Comparison of ENCODE assay signal across 14 cellular contexts in the genomic region with DNA sequence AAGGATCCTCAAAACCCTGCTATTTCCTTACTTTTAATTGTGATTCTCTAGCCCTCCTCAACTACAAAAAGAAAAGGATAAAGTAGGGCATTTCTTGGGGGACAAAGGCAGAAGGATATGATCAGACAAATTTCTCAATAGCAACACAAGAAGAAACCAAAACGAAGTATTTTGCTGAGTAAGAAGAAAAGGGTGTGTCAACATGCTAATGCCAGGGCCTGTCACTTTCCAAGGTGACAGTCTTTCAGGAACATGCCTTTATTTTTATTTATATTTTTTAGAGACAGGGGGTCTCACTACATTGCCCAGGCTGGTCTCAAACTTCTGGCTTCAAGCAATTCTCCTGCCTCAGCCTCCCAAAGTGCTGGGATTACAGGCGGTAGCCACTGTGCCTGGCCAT.
"Had no signal": no experiment of that assay in that cellular context is flagged by ENCODE, and none has a peak within 500 bp of the region (broad histone marks: within the 10 kb centered on the region; RNA-seq: fewer than 3 reads in every experiment).

No MANE protein-coding gene starts in this region.

- H3K27ac ChIP-seq: coronary artery, gastrocnemius medialis, left lung, transverse colon had no signal

- H3K9me3 ChIP-seq: gastrocnemius medialis, heart right ventricle, left lung, transverse colon had no signal

- DNase-seq: activated CD4-positive, CD25-positive, alpha-beta regulatory T cell; activated CD8-positive, alpha-beta memory T cell treated with anti-CD3 and anti-CD28 coated beads, Interleukin-2, amount 10 ng/mL, durations not matched to agents 7 days and 5 days; activated naive CD4-positive, alpha-beta T cell treated with anti-CD3 and anti-CD28 coated beads for 36 hours; activated T-cell treated with anti-CD3 and anti-CD28 coated beads, Interleukin-2, amount 50 U/mL, for 24 hours; central memory CD4-positive, alpha-beta T cell; effector CD4-positive, alpha-beta T cell; gastrocnemius medialis; heart right ventricle; left lung; mesendoderm; stimulated activated naive B cell treated with anti-CD40 and anti-IgM and Interleukin-4, amounts not matched to agents 10 μg/mL and 1 μg/mL and 100 μg/mL, for 72 hours; transverse colon had no signal

- ATAC-seq: activated CD8-positive, alpha-beta memory T cell treated with anti-CD3 and anti-CD28 coated beads, Interleukin-2, amount 10 ng/mL, durations not matched to agents 7 days and 5 days; gastrocnemius medialis; heart right ventricle; left lung had no signal

- H3K9me3 Mint-ChIP-seq: activated naive CD4-positive, alpha-beta T cell treated with anti-CD3 and anti-CD28 coated beads for 36 hours; activated T-cell treated with anti-CD3 and anti-CD28 coated beads, Interleukin-2, amount 50 U/mL, for 24 hours; stimulated activated naive B cell treated with anti-CD40 and anti-IgM and Interleukin-4, amounts not matched to agents 10 μg/mL and 1 μg/mL and 100 μg/mL, for 72 hours; T-helper 1 cell treated with Interleukin-12 subunit alpha and Interleukin-12 subunit beta and Interleukin-4 antibody, amounts not matched to agents 30 μg/mL and 1 μg/mL, for 36 hours had no signal

- H3K27ac Mint-ChIP-seq: activated CD8-positive, alpha-beta memory T cell treated with anti-CD3 and anti-CD28 coated beads, Interleukin-2, amount 10 ng/mL, durations not matched to agents 7 days and 5 days; stimulated activated naive B cell treated with anti-CD40 and anti-IgM and Interleukin-4, amounts not matched to agents 10 μg/mL and 1 μg/mL and 100 μg/mL, for 72 hours had no signal

- H3K4me3 Mint-ChIP-seq: activated CD8-positive, alpha-beta memory T cell treated with anti-CD3 and anti-CD28 coated beads, Interleukin-2, amount 10 ng/mL, durations not matched to agents 7 days and 5 days; activated naive CD4-positive, alpha-beta T cell treated with anti-CD3 and anti-CD28 coated beads for 36 hours; activated T-cell treated with anti-CD3 and anti-CD28 coated beads, Interleukin-2, amount 50 U/mL, for 24 hours; stimulated activated naive B cell treated with anti-CD40 and anti-IgM and Interleukin-4, amounts not matched to agents 10 μg/mL and 1 μg/mL and 100 μg/mL, for 72 hours; T-helper 1 cell treated with Interleukin-12 subunit alpha and Interleukin-12 subunit beta and Interleukin-4 antibody, amounts not matched to agents 30 μg/mL and 1 μg/mL, for 36 hours had no signal

- H3K27me3 Mint-ChIP-seq: activated CD8-positive, alpha-beta memory T cell treated with anti-CD3 and anti-CD28 coated beads, Interleukin-2, amount 10 ng/mL, durations not matched to agents 7 days and 5 days; activated T-cell treated with anti-CD3 and anti-CD28 coated beads, Interleukin-2, amount 50 U/mL, for 24 hours; stimulated activated naive B cell treated with anti-CD40 and anti-IgM and Interleukin-4, amounts not matched to agents 10 μg/mL and 1 μg/mL and 100 μg/mL, for 72 hours had no signal

- H3K4me3 ChIP-seq: coronary artery, gastrocnemius medialis, heart right ventricle, left lung, transverse colon had no signal

- H3K4me1 ChIP-seq: left lung, transverse colon had no signal

- H3K27me3 ChIP-seq: gastrocnemius medialis, heart right ventricle, left lung, transverse colon had no signal
